ENCODE assay signal across 9 cellular contexts in genomic region chr9:20604561-20604960, GRCh38. TPM values are rescaled to one million over a fixed set of nuclear protein-coding genes. Genes with fewer than 3 reads are reported as not detected.
A peak's percentile ranks its signal among the peaks of the same experiment; 100 is the strongest.
DNase-seq lines count a peak whose midpoint lies in the region; ATAC-seq, FAIRE-seq and TF ChIP-seq lines count a peak whose summit lies in the region.
"Had no signal": no experiment of that assay in that cellular context is flagged by ENCODE, and none has a peak within 500 bp of the region (broad histone marks: within the 10 kb centered on the region; RNA-seq: fewer than 3 reads in every experiment).

No MANE protein-coding gene starts in this region.

- H3K27me3 Mint-ChIP-seq in activated CD8-positive, alpha-beta memory T cell treated with anti-CD3 and anti-CD28 coated beads, Interleukin-2, amount 10 ng/mL, durations not matched to agents 7 days and 5 days: no peaks in the 10 kb centered on the region
- H3K27me3 Mint-ChIP-seq in astrocyte (ENCODE audit: low read depth, unreplicated experiment): no peaks in the 10 kb centered on the region
- H3K27me3 Mint-ChIP-seq: CD8-positive, alpha-beta memory T cell had no signal

- FAIRE-seq in astrocyte (lab: Jason Lieb, UNC): peak; percentile 58

- peak; percentile 83 for ATAC-seq in activated CD8-positive, alpha-beta memory T cell treated with anti-CD3 and anti-CD28 coated beads, Interleukin-2, amount 10 ng/mL, durations not matched to agents 7 days and 5 days
- ATAC-seq in HG03064 (IDR thresholded peaks at IDR 0.05; ENCODE audit: low read depth, unreplicated experiment) (peak; percentile 72), psoas muscle (peak in 1 of 4 donors; percentile 69)

- TF ChIP-seq CTCF in astrocyte (IDR thresholded peaks at IDR 0.05; ENCODE audit: insufficient read depth, low read depth, low read length): no peak
- TF ChIP-seq CTCF in psoas muscle (IDR thresholded peaks at IDR 0.05): no peak

- H3K9me3 Mint-ChIP-seq in activated CD8-positive, alpha-beta memory T cell treated with anti-CD3 and anti-CD28 coated beads, Interleukin-2, amount 10 ng/mL, durations not matched to agents 7 days and 5 days (ENCODE audit: low read depth): no peaks in the 10 kb centered on the region
- H3K9me3 Mint-ChIP-seq in astrocyte (ENCODE audit: unreplicated experiment): no peaks in the 10 kb centered on the region
- H3K9me3 Mint-ChIP-seq: CD8-positive, alpha-beta memory T cell had no signal

- H3K9me3 ChIP-seq in astrocyte (ENCODE audit: insufficient read depth, low read depth, low read length): no peaks in the 10 kb centered on the region
- no peaks in the 10 kb centered on the region for H3K9me3 ChIP-seq in psoas muscle

- peak overlapping the region; percentile 53 for H3K4me3 Mint-ChIP-seq in activated CD8-positive, alpha-beta memory T cell treated with anti-CD3 and anti-CD28 coated beads, Interleukin-2, amount 10 ng/mL, durations not matched to agents 7 days and 5 days
- H3K4me3 Mint-ChIP-seq in astrocyte (ENCODE audit: unreplicated experiment): no peak overlapping the region

- H3K36me3 Mint-ChIP-seq in activated CD8-positive, alpha-beta memory T cell treated with anti-CD3 and anti-CD28 coated beads, Interleukin-2, amount 10 ng/mL, durations not matched to agents 7 days and 5 days: peaks cover 21% of the 10 kb centered on the region
- no peaks in the 10 kb centered on the region for H3K36me3 Mint-ChIP-seq in astrocyte (ENCODE audit: low read depth, unreplicated experiment)

- peak overlapping the region; percentile 32 for H3K4me3 ChIP-seq in astrocyte (ENCODE audit: insufficient read depth, low read depth, low read length)
- peak overlapping the region; percentile 58 for H3K4me3 ChIP-seq in psoas muscle

- no peaks in the 10 kb centered on the region for H4K20me1 ChIP-seq in astrocyte (ENCODE audit: insufficient read depth, low read length)

- CTCF ChIA-PET in activated CD8-positive, alpha-beta memory T cell treated with anti-CD3 and anti-CD28 coated beads, Interleukin-2, amount 10 ng/mL, durations not matched to agents 7 days and 5 days (lab: Charles Lee): interaction anchor here (0.7 kb wide), 1 partner anchor 20 kb away, joined by 3 read pairs; no protein-coding TSS in a partner anchor

- no peaks in the 10 kb centered on the region for H3K4me1 ChIP-seq in astrocyte (ENCODE audit: insufficient read depth, low read length)
- H3K4me1 ChIP-seq in psoas muscle: peaks cover 45% of the 10 kb centered on the region

- peak overlapping the region; percentile 69 for H3K27ac Mint-ChIP-seq in activated CD8-positive, alpha-beta memory T cell treated with anti-CD3 and anti-CD28 coated beads, Interleukin-2, amount 10 ng/mL, durations not matched to agents 7 days and 5 days
- no peak overlapping the region for H3K27ac Mint-ChIP-seq in astrocyte (ENCODE audit: unreplicated experiment)

- H3K27me3 ChIP-seq in astrocyte (ENCODE audit: insufficient read depth, low read length) (no peaks in the 10 kb centered on the region), psoas muscle (ENCODE audit: insufficient read depth in 3 of 3, low read length in 2 of 3) (no peaks in the 10 kb centered on the region)

- H3K79me2 ChIP-seq in astrocyte (ENCODE audit: insufficient read depth, low read length): peaks cover 17% of the 10 kb centered on the region

- no peak overlapping the region for H2AFZ ChIP-seq in astrocyte (ENCODE audit: low read depth, low read length)

- H3K36me3 ChIP-seq in astrocyte (ENCODE audit: insufficient read depth, low read length) (no peaks in the 10 kb centered on the region), psoas muscle (ENCODE audit: insufficient read depth in 1 of 2, low read depth in 1 of 2) (no peaks in the 10 kb centered on the region)

- H3K27ac ChIP-seq in astrocyte (ENCODE audit: low read depth, low read length): no peak overlapping the region
- H3K27ac ChIP-seq in psoas muscle: peak overlapping the region; percentile 33

- WGBS in psoas muscle, 3 donors: 0 to 4% (median 1%) methylated on average over 5 of the region's 5 CpGs

- intact Hi-C loops in psoas muscle (cut with DNase I): no loop called here

- peak overlapping the region; percentile 72 for H3K4me2 ChIP-seq in astrocyte (ENCODE audit: low read length)

- peak overlapping the region; percentile 49 for H3K9ac ChIP-seq in astrocyte (ENCODE audit: low read length)

- H3K4me1 Mint-ChIP-seq in activated CD8-positive, alpha-beta memory T cell treated with anti-CD3 and anti-CD28 coated beads, Interleukin-2, amount 10 ng/mL, durations not matched to agents 7 days and 5 days: peaks cover 38% of the 10 kb centered on the region
- H3K4me1 Mint-ChIP-seq in astrocyte (ENCODE audit: low read depth, unreplicated experiment): peaks cover 25% of the 10 kb centered on the region

- no peak for DNase-seq in activated CD8-positive, alpha-beta memory T cell treated with anti-CD3 and anti-CD28 coated beads, Interleukin-2, amount 10 ng/mL, durations not matched to agents 7 days and 5 days
- no peak for DNase-seq in activated CD8-positive, alpha-beta memory T cell treated with anti-CD3 and anti-CD28 coated beads, Interleukin-2, amount 50 U/mL, for 48 hours
- DNase-seq in astrocyte (ENCODE audit: low read depth) (no peak), psoas muscle (no peak), SKM-1 treated with dmso at 0.1 percent for 144 hours (lab: John Stamatoyannopoulos, UW; ENCODE audit: unreplicated experiment) (no peak), retina (no peak), GM03348 (ENCODE audit: low spot score) (no peak)

RNA-seq across cellular contexts. Expression of gene MLLT3, which starts 17.7 kb away (rescaled TPM):
- 10 to 100 TPM; 55.9 to 56.4 TPM for total RNA-seq in activated CD8-positive, alpha-beta memory T cell treated with anti-CD3 and anti-CD28 coated beads, Interleukin-2, amount 10 ng/mL, durations not matched to agents 7 days and 5 days
- total RNA-seq in astrocyte (35.1 and 41.6 TPM in 2 replicates), psoas muscle (1 to 10 TPM; 2.5 to 6.0 (median 3.2) TPM)
- 1 to 10 TPM; 1.2 to 9.8 (median 4.3) TPM for polyA plus RNA-seq in psoas muscle
